In genomic region chr1:48693674-48694347, GRCh38 we compare ENCODE assay signal across 25 cellular contexts.
DNase-seq lines count a peak whose midpoint lies in the region; ATAC-seq and TF ChIP-seq lines count a peak whose summit lies in the region.
"Had no signal": no experiment of that assay in that cellular context is flagged by ENCODE, and none has a peak within 500 bp of the region (broad histone marks: within the 10 kb centered on the region; RNA-seq: fewer than 3 reads in every experiment).

No MANE protein-coding gene starts in this region.

- H3K36me3 ChIP-seq in left ventricle myocardium inferior: no peaks in the 10 kb centered on the region
- H3K36me3 ChIP-seq: HAP-1, sigmoid colon, uterus had no signal

- BruUV-seq in MCF 10A (replicated peaks; lab: Mats Ljungman, UMichigan): no TSS peak

- no peak overlapping the region for H3K4me3 Mint-ChIP-seq in MCF 10A (ENCODE audit: unreplicated experiment)
- H3K4me3 Mint-ChIP-seq: activated naive CD8-positive, alpha-beta T cell treated with anti-CD3 and anti-CD28 coated beads, Interleukin-2, amount 50 U/mL, for 24 hours; CD4-positive, alpha-beta T cell; nephron progenitor cell; WTC11 had no signal

- peak overlapping the region; percentile 39 for H3K27ac Mint-ChIP-seq in MCF 10A (ENCODE audit: low read depth, unreplicated experiment)
- H3K27ac Mint-ChIP-seq: activated naive CD8-positive, alpha-beta T cell treated with anti-CD3 and anti-CD28 coated beads, Interleukin-2, amount 50 U/mL, for 24 hours; CD4-positive, alpha-beta T cell; nephron progenitor cell; progenitor cell of endocrine pancreas; WTC11 had no signal

- no peaks in the 10 kb centered on the region for H3K9me3 ChIP-seq in left ventricle myocardium inferior (replicated peaks)
- H3K9me3 ChIP-seq: HAP-1, sigmoid colon, uterus had no signal

- H3K9me3 Mint-ChIP-seq in MCF 10A (ENCODE audit: unreplicated experiment): no peaks in the 10 kb centered on the region
- H3K9me3 Mint-ChIP-seq: activated naive CD8-positive, alpha-beta T cell treated with anti-CD3 and anti-CD28 coated beads, Interleukin-2, amount 50 U/mL, for 24 hours; CD4-positive, alpha-beta T cell; nephron progenitor cell; WTC11 had no signal

- CTCF ChIA-PET in MCF 10A (lab: Yijun Ruan, JAX): interaction anchor here (0.6 to 8.4 kb wide), 5 partner anchors 10 to 1972 kb away, joined by 3 to 159 read pairs (median 3); no protein-coding TSS in a partner anchor

- TF ChIP-seq CTCF in MCF 10A (IDR thresholded peaks at IDR 0.05; ENCODE audit: unreplicated experiment) (no peak), left ventricle myocardium inferior (IDR thresholded peaks at IDR 0.05; ENCODE audit: borderline replicate concordance) (no peak)

- H3K4me1 ChIP-seq in left ventricle myocardium inferior: no peaks in the 10 kb centered on the region
- H3K4me1 ChIP-seq: HAP-1, uterus had no signal

- intact Hi-C loops in MCF 10A (cut with micrococcal nuclease): loop anchor here (10.0 kb wide), 1 partner anchor 589 kb away; no protein-coding TSS in a partner anchor
- intact Hi-C loops in left ventricle myocardium inferior (cut with micrococcal nuclease): loop anchor here (10.0 kb wide), 1 partner anchor 119 kb away; no protein-coding TSS in a partner anchor

- peaks cover 77% of the 10 kb centered on the region for H3K27me3 ChIP-seq in left ventricle myocardium inferior (ENCODE audit: low read depth)
- H3K27me3 ChIP-seq: sigmoid colon, uterus had no signal

- H3K27ac ChIP-seq in left ventricle myocardium inferior (replicated peaks): no peak overlapping the region
- H3K27ac ChIP-seq: sigmoid colon, uterus had no signal

- peaks cover 10% of the 10 kb centered on the region for H3K4me1 Mint-ChIP-seq in MCF 10A (ENCODE audit: insufficient read depth, unreplicated experiment)
- H3K4me1 Mint-ChIP-seq: activated naive CD8-positive, alpha-beta T cell treated with anti-CD3 and anti-CD28 coated beads, Interleukin-2, amount 50 U/mL, for 24 hours had no signal

- POLR2A ChIA-PET in MCF 10A (lab: Yijun Ruan, JAX): no interaction called here

- DNase-seq in DMS79 treated with DMSO at 0.1 percent for 48 hours (lab: John Stamatoyannopoulos, UW) (peak; percentile 78), LoVo (ENCODE audit: low spot score) (peak; percentile 42), MCF 10A (ENCODE audit: unreplicated experiment) (peak; percentile 22), mesenteric fat pad (ENCODE audit: low spot score) (peak; percentile 20), cerebellar cortex (ENCODE audit: low spot score) (no peak), left ventricle myocardium inferior (no peak)
- DNase-seq: activated CD4-positive, alpha-beta T cell treated with anti-CD3 and anti-CD28 coated beads, Interleukin-2, amount 50 U/mL, for 48 hours; activated effector memory CD4-positive, alpha-beta T cell treated with Interleukin-2 at 50 U/mL for 16 hours; activated naive CD8-positive, alpha-beta T cell treated with anti-CD3 and anti-CD28 coated beads, Interleukin-2, amount 50 U/mL, for 24 hours; CD4-positive, alpha-beta T cell; DMS153; GF-D8; head of caudate nucleus; NCI-H1694 treated with DMSO at 0.1 percent for 48 hours; NCI-H510A; nephron progenitor cell; sigmoid colon; substantia nigra; T-helper 9 cell; uterus had no signal

- no peaks in the 10 kb centered on the region for H3K36me3 Mint-ChIP-seq in MCF 10A (ENCODE audit: insufficient read depth, unreplicated experiment)
- H3K36me3 Mint-ChIP-seq: WTC11 had no signal

- peaks cover 26% of the 10 kb centered on the region for H3K27me3 Mint-ChIP-seq in MCF 10A (ENCODE audit: insufficient read depth, unreplicated experiment)

- no peak for ATAC-seq in GM18519 (IDR thresholded peaks at IDR 0.05; ENCODE audit: low FRiP score, unreplicated experiment)
- ATAC-seq: activated naive CD8-positive, alpha-beta T cell treated with anti-CD3 and anti-CD28 coated beads, Interleukin-2, amount 50 U/mL, for 24 hours; K562; WTC11 had no signal

- no peak overlapping the region for H3K4me3 ChIP-seq in left ventricle myocardium inferior
- H3K4me3 ChIP-seq: HAP-1, K562, sigmoid colon, uterus had no signal

Comparison
In these comparisons a context has a peak if more than half of its experiments do, and no peak if none do; other contexts are left out.
1. DNase-seq: peak in DMS79 treated with DMSO at 0.1 percent for 48 hours (single experiment), LoVo (single experiment), MCF 10A (single experiment) and mesenteric fat pad (single experiment); none in cerebellar cortex (single experiment) and left ventricle myocardium inferior (single experiment).